Comparison of ENCODE assay signal across 9 cellular contexts in genomic region chr2:177262137-177262536, GRCh38. TPM values are rescaled to one million over a fixed set of nuclear protein-coding genes. Genes with fewer than 3 reads are reported as not detected.
A peak's percentile ranks its signal among the peaks of the same experiment; 100 is the strongest.
DNase-seq lines count a peak whose midpoint lies in the region; ATAC-seq, FAIRE-seq and TF ChIP-seq lines count a peak whose summit lies in the region.
"Had no signal": no experiment of that assay in that cellular context is flagged by ENCODE, and none has a peak within 500 bp of the region (broad histone marks: within the 10 kb centered on the region; RNA-seq: fewer than 3 reads in every experiment).

No MANE protein-coding gene starts in this region.

- no peaks in the 10 kb centered on the region for H3K27me3 ChIP-seq in CD4-positive, CD25-positive, alpha-beta regulatory T cell (ENCODE audit: control insufficient read depth, insufficient read depth, low read length)
- H3K27me3 ChIP-seq in MG63, result no peaks in the 10 kb centered on the region
- no peaks in the 10 kb centered on the region for H3K27me3 ChIP-seq in naive thymus-derived CD4-positive, alpha-beta T cell (ENCODE audit: control insufficient read depth in 2 of 2, insufficient read depth in 2 of 2, low read length in 2 of 2)

- TF ChIP-seq POLR2A in GM12892 (IDR thresholded peaks at IDR 0.05; ENCODE audit: low read depth, low read length), result no peak

- intact Hi-C loops in naive thymus-derived CD4-positive, alpha-beta T cell (cut with micrococcal nuclease), result loop anchor here (1.0 to 10.0 kb wide), 4 partner anchors 10 to 1257 kb away; partner anchors contain the start of gene LNPK (in 1 of the 2)

- H3K9me3 ChIP-seq in CD4-positive, CD25-positive, alpha-beta regulatory T cell (ENCODE audit: control insufficient read depth in 2 of 2, low read length in 2 of 2), result no peaks in the 10 kb centered on the region
- H3K9me3 ChIP-seq in MG63, result peaks cover 3% of the 10 kb centered on the region; the same call in 1 of the 2 replicates
- no peaks in the 10 kb centered on the region for H3K9me3 ChIP-seq in naive thymus-derived CD4-positive, alpha-beta T cell (ENCODE audit: control insufficient read depth in 2 of 3, low read length in 3 of 3)

- peak overlapping the region; percentile 99 for H3K27ac ChIP-seq in CD4-positive, CD25-positive, alpha-beta regulatory T cell (ENCODE audit: insufficient read depth, low read length, poor library complexity, severe bottlenecking)
- H3K27ac ChIP-seq in naive thymus-derived CD4-positive, alpha-beta T cell (ENCODE audit: low read depth, low read length), result peak overlapping the region; percentile 98

- no peak for ATAC-seq in CD4-positive, CD25-positive, alpha-beta regulatory T cell (ENCODE audit: low read depth in 2 of 2)
- no peak for ATAC-seq in central memory CD8-positive, alpha-beta T cell (replicated peaks; ENCODE audit: extremely low read depth, poor library complexity, severe bottlenecking)
- no peak for ATAC-seq in naive thymus-derived CD4-positive, alpha-beta T cell
- no peak for ATAC-seq in HG03457 (IDR thresholded peaks at IDR 0.05; ENCODE audit: unreplicated experiment)

- H3K9me3 Mint-ChIP-seq in CD4-positive, CD25-positive, alpha-beta regulatory T cell, result no peaks in the 10 kb centered on the region
- H3K9me3 Mint-ChIP-seq in central memory CD8-positive, alpha-beta T cell, result no peaks in the 10 kb centered on the region
- H3K9me3 Mint-ChIP-seq in naive thymus-derived CD4-positive, alpha-beta T cell, result peaks cover 0 to 3% (median 0%) of the 10 kb centered on the region in 11 donors

- peaks cover 64% of the 10 kb centered on the region for H3K4me1 ChIP-seq in CD4-positive, CD25-positive, alpha-beta regulatory T cell (ENCODE audit: control insufficient read depth, insufficient read depth, low read length, poor library complexity, severe bottlenecking)
- peaks cover 27 to 37% of the 10 kb centered on the region in 2 donors for H3K4me1 ChIP-seq in naive thymus-derived CD4-positive, alpha-beta T cell (ENCODE audit: control insufficient read depth in 2 of 2, insufficient read depth in 2 of 2, low read length in 2 of 2)

- peaks cover 44 to 68% (median 57%) of the 10 kb centered on the region in 4 donors for H3K4me1 Mint-ChIP-seq in CD4-positive, CD25-positive, alpha-beta regulatory T cell
- H3K4me1 Mint-ChIP-seq in central memory CD8-positive, alpha-beta T cell, result peaks cover 54% of the 10 kb centered on the region
- H3K4me1 Mint-ChIP-seq in naive thymus-derived CD4-positive, alpha-beta T cell, result peaks cover 38 to 69% (median 64%) of the 10 kb centered on the region in 7 donors

- peaks cover 22% of the 10 kb centered on the region for H3K36me3 Mint-ChIP-seq in CD4-positive, CD25-positive, alpha-beta regulatory T cell
- peaks cover 23% of the 10 kb centered on the region for H3K36me3 Mint-ChIP-seq in central memory CD8-positive, alpha-beta T cell (ENCODE audit: insufficient read depth)
- H3K36me3 Mint-ChIP-seq in naive thymus-derived CD4-positive, alpha-beta T cell, result peaks cover 0 to 39% (median 8%) of the 10 kb centered on the region in 5 donors

- peak in 1 of 3 donors; percentile 28 for DNase-seq in CD4-positive, CD25-positive, alpha-beta regulatory T cell
- no peak for DNase-seq in MG63
- no peak for DNase-seq in central memory CD8-positive, alpha-beta T cell (ENCODE audit: low spot score in 2 of 2)
- DNase-seq in naive thymus-derived CD4-positive, alpha-beta T cell, result no peak
- DNase-seq in NCI-H2081 treated with DMSO at 0.1 percent for 48 hours (lab: John Stamatoyannopoulos, UW), result no peak
- DNase-seq in GM12892 (ENCODE audit: insufficient read length), result no peak
- DNase-seq in AML-193 (lab: John Stamatoyannopoulos, UW), result no peak

- peak overlapping the region; percentile 90 to 97 (median 94) for H3K27ac Mint-ChIP-seq in CD4-positive, CD25-positive, alpha-beta regulatory T cell
- peak overlapping the region; percentile 86 for H3K27ac Mint-ChIP-seq in central memory CD8-positive, alpha-beta T cell (ENCODE audit: low read depth)
- H3K27ac Mint-ChIP-seq in naive thymus-derived CD4-positive, alpha-beta T cell, result peak overlapping the region; percentile 86 to 98 (median 95)

- peak overlapping the region; percentile 91 to 96 (median 93) for H3K4me3 Mint-ChIP-seq in CD4-positive, CD25-positive, alpha-beta regulatory T cell
- H3K4me3 Mint-ChIP-seq in central memory CD8-positive, alpha-beta T cell, result peak overlapping the region; percentile 84
- peak overlapping the region; percentile 90 to 100 (median 94) for H3K4me3 Mint-ChIP-seq in naive thymus-derived CD4-positive, alpha-beta T cell

- CTCF ChIA-PET in naive thymus-derived CD4-positive, alpha-beta T cell (lab: Charles Lee), result interaction anchor here (0.7 to 5.6 kb wide), 7 partner anchors 22 to 496 kb away, joined by 3 to 77 read pairs (median 23); no protein-coding TSS in a partner anchor

- H3K36me3 ChIP-seq in CD4-positive, CD25-positive, alpha-beta regulatory T cell (ENCODE audit: control insufficient read depth, insufficient read depth, low read length), result peaks cover 4% of the 10 kb centered on the region
- peaks cover 48% of the 10 kb centered on the region for H3K36me3 ChIP-seq in MG63
- H3K36me3 ChIP-seq in naive thymus-derived CD4-positive, alpha-beta T cell (ENCODE audit: control insufficient read depth in 2 of 3, insufficient read depth in 3 of 3, low read length in 3 of 3), result peaks cover 0 to 14% (median 0%) of the 10 kb centered on the region in 3 experiments

- H3K4me3 ChIP-seq in CD4-positive, CD25-positive, alpha-beta regulatory T cell (ENCODE audit: low read depth, low read length), result peak overlapping the region; percentile 99
- H3K4me3 ChIP-seq in MG63, result peak overlapping the region; percentile 93
- H3K4me3 ChIP-seq in naive thymus-derived CD4-positive, alpha-beta T cell (ENCODE audit: low read length), result peak overlapping the region; percentile 80

- H3K27me3 Mint-ChIP-seq in CD4-positive, CD25-positive, alpha-beta regulatory T cell, result no peaks in the 10 kb centered on the region
- no peaks in the 10 kb centered on the region for H3K27me3 Mint-ChIP-seq in central memory CD8-positive, alpha-beta T cell
- no peaks in the 10 kb centered on the region for H3K27me3 Mint-ChIP-seq in naive thymus-derived CD4-positive, alpha-beta T cell

- POLR2A ChIA-PET in naive thymus-derived CD4-positive, alpha-beta T cell (lab: Charles Lee), result interaction anchor here (0.6 to 8.9 kb wide), 10 partner anchors 23 to 343 kb away, joined by 4 to 282 read pairs (median 70); partner anchors contain the start of gene HNRNPA3

- no peak for FAIRE-seq in GM12892 (lab: Jason Lieb, UNC)
- FAIRE-seq: colon had no signal

RNA-seq across cellular contexts. Expression of gene NFE2L2, which starts 2.4 kb away (rescaled TPM):
- total RNA-seq in CD4-positive, CD25-positive, alpha-beta regulatory T cell, result 121 TPM
- 10 to 100 TPM; 44.5 to 64.7 (median 55.5) TPM for polyA plus RNA-seq in CD4-positive, CD25-positive, alpha-beta regulatory T cell
- total RNA-seq in MG63 (2014; rRNA removed; shearing (Covaris generic); ENCODE audit: low replicate concordance), result 71.7 and 97.4 TPM in 2 replicates
- total RNA-seq in naive thymus-derived CD4-positive, alpha-beta T cell, result 10 to 100 TPM; 58.9 to 99.6 (median 74.7) TPM
- polyA plus RNA-seq in naive thymus-derived CD4-positive, alpha-beta T cell, result 10 to 100 TPM; 67.4 to 98.5 TPM
- 26.9 TPM for polyA plus RNA-seq in GM12892 (2012; ENCODE audit: missing spikeins)

RNA-seq across cellular contexts. Expression of gene HNRNPA3, which starts 49.5 kb away (rescaled TPM):
- 231 TPM for total RNA-seq in CD4-positive, CD25-positive, alpha-beta regulatory T cell
- polyA plus RNA-seq in CD4-positive, CD25-positive, alpha-beta regulatory T cell, result 10 to 100 TPM; 38.8 to 62.8 (median 56.2) TPM
- 21.1 and 36.5 TPM in 2 replicates for total RNA-seq in MG63 (2014; rRNA removed; shearing (Covaris generic); ENCODE audit: low replicate concordance)
- 100 to 1,000 TPM; 151 to 311 (median 184) TPM for total RNA-seq in naive thymus-derived CD4-positive, alpha-beta T cell
- 10 to 100 TPM; 53.3 to 69.0 TPM for polyA plus RNA-seq in naive thymus-derived CD4-positive, alpha-beta T cell
- polyA plus RNA-seq in GM12892 (2012; ENCODE audit: missing spikeins), result 303 TPM
